Comparison of ENCODE assay signal across 31 cellular contexts in genomic region chr11:76160856-76161255, GRCh38. TPM values are rescaled to one million over a fixed set of nuclear protein-coding genes. Genes with fewer than 3 reads are reported as not detected.
"Had no signal": no experiment of that assay in that cellular context is flagged by ENCODE, and none has a peak within 500 bp of the region (broad histone marks: within the 10 kb centered on the region; RNA-seq: fewer than 3 reads in every experiment).

No MANE protein-coding gene starts in this region.

- H3K36me3 ChIP-seq: ascending aorta, brain microvascular endothelial cell, esophagus muscularis mucosa, heart left ventricle, left lung, uterus had no signal

- H3K4me3 Mint-ChIP-seq: activated CD4-positive, alpha-beta memory T cell treated with anti-CD3 and anti-CD28 coated beads for 36 hours; activated CD4-positive, alpha-beta T cell treated with anti-CD3 and anti-CD28 coated beads, Interleukin-2, amount 10 ng/mL, durations not matched to agents 24 days and 14 days; activated naive CD4-positive, alpha-beta T cell treated with anti-CD3 and anti-CD28 coated beads for 36 hours; activated naive CD8-positive, alpha-beta T cell treated with anti-CD3 and anti-CD28 coated beads for 36 hours; activated T-helper 1 cell treated with anti-CD3 and anti-CD28 coated beads, Interleukin-12 subunit alpha, Interleukin-12 subunit beta, Interleukin-2, Interleukin-4 antibody, amounts not matched to agents 30 ng/mL and 10 ng/mL and 1 ng/mL, durations not matched to agents 14 hours and 24 hours and 36 hours; dendritic cell treated with granulocyte-macrophage colony-stimulating factor and Interleukin-4, amounts not matched to agents 40 ng/mL and 50 ng/mL, for 4 days; mesothelial cell of epicardium; neural crest cell; stimulated activated effector memory CD8-positive, alpha-beta T cell treated with anti-CD3 and anti-CD28 coated beads, Interleukin-12 subunit alpha, Interleukin-12 subunit beta, amount 100 ng/mL, for 72 hours; stimulated activated naive CD8-positive, alpha-beta T cell treated with anti-CD3 and anti-CD28 coated beads, Interleukin-15, amount 100 ng/mL, for 72 hours; T-helper 1 cell treated with Interleukin-12 subunit alpha and Interleukin-12 subunit beta and Interleukin-4 antibody, amounts not matched to agents 30 μg/mL and 1 μg/mL, for 36 hours; type B pancreatic cell had no signal

- H3K27ac ChIP-seq: ascending aorta, brain microvascular endothelial cell, esophagus muscularis mucosa, foreskin keratinocyte, heart left ventricle, left lung, uterus had no signal

- H3K27ac Mint-ChIP-seq: activated CD4-positive, alpha-beta memory T cell treated with anti-CD3 and anti-CD28 coated beads for 36 hours; activated CD4-positive, alpha-beta T cell treated with anti-CD3 and anti-CD28 coated beads, Interleukin-2, amount 10 ng/mL, durations not matched to agents 24 days and 14 days; activated naive CD4-positive, alpha-beta T cell treated with anti-CD3 and anti-CD28 coated beads for 36 hours; activated naive CD8-positive, alpha-beta T cell treated with anti-CD3 and anti-CD28 coated beads for 36 hours; activated T-helper 1 cell treated with anti-CD3 and anti-CD28 coated beads, Interleukin-12 subunit alpha, Interleukin-12 subunit beta, Interleukin-2, Interleukin-4 antibody, amounts not matched to agents 30 ng/mL and 10 ng/mL and 1 ng/mL, durations not matched to agents 14 hours and 24 hours and 36 hours; dendritic cell treated with granulocyte-macrophage colony-stimulating factor and Interleukin-4, amounts not matched to agents 40 ng/mL and 50 ng/mL, for 4 days; naive B cell; stimulated activated effector memory CD8-positive, alpha-beta T cell treated with anti-CD3 and anti-CD28 coated beads, Interleukin-12 subunit alpha, Interleukin-12 subunit beta, amount 100 ng/mL, for 72 hours; stimulated activated naive CD8-positive, alpha-beta T cell treated with anti-CD3 and anti-CD28 coated beads, Interleukin-15, amount 100 ng/mL, for 72 hours; T-helper 1 cell treated with Interleukin-12 subunit alpha and Interleukin-12 subunit beta and Interleukin-4 antibody, amounts not matched to agents 30 μg/mL and 1 μg/mL, for 36 hours; type B pancreatic cell had no signal

- H3K9me3 ChIP-seq: ascending aorta, esophagus muscularis mucosa, heart left ventricle, left lung, uterus had no signal

- DNase-seq: activated CD4-positive, alpha-beta memory T cell treated with anti-CD3 and anti-CD28 coated beads for 36 hours; activated CD4-positive, alpha-beta T cell treated with anti-CD3 and anti-CD28 coated beads, Interleukin-2, amount 10 ng/mL, durations not matched to agents 24 days and 14 days; activated CD4-positive, CD25-positive, alpha-beta regulatory T cell treated with anti-CD3 and anti-CD28 coated beads, Interleukin-2, amount 50 U/mL, for 72 hours; activated CD8-positive, alpha-beta memory T cell treated with anti-CD3 and anti-CD28 coated beads, Interleukin-2, amount 50 U/mL, for 4 hours; activated effector memory CD4-positive, alpha-beta T cell treated with anti-CD3 and anti-CD28 coated beads, Interleukin-2, amount 50 U/mL, for 16 hours; activated naive CD4-positive, alpha-beta T cell treated with anti-CD3 and anti-CD28 coated beads for 36 hours; activated naive CD8-positive, alpha-beta T cell treated with anti-CD3 and anti-CD28 coated beads for 36 hours; activated T-cell treated with anti-CD3 and anti-CD28 coated beads, Interleukin-2, amount 50 U/mL, for 1 hour; brain microvascular endothelial cell; caudate nucleus; foreskin keratinocyte; kidney glomerular epithelial cell; mammary epithelial cell; naive B cell; stimulated activated CD4-positive, alpha-beta T cell treated with anti-CD3 and anti-CD28 coated beads, Interleukin-12 subunit alpha, Interleukin-12 subunit beta, amount 100 ng/mL, for 4 hours; stimulated activated CD4-positive, alpha-beta T cell treated with anti-CD3 and anti-CD28 coated beads, Interleukin-4, amount 100 ng/mL, for 1 hour; stimulated activated naive CD8-positive, alpha-beta T cell treated with anti-CD3 and anti-CD28 coated beads, Interleukin-15, amount 100 ng/mL, for 72 hours; T1000; uterus had no signal

- H3K36me3 Mint-ChIP-seq: activated CD4-positive, alpha-beta memory T cell treated with anti-CD3 and anti-CD28 coated beads for 36 hours; activated naive CD8-positive, alpha-beta T cell treated with anti-CD3 and anti-CD28 coated beads for 36 hours; mesothelial cell of epicardium; naive B cell; stimulated activated effector memory CD8-positive, alpha-beta T cell treated with anti-CD3 and anti-CD28 coated beads, Interleukin-12 subunit alpha, Interleukin-12 subunit beta, amount 100 ng/mL, for 72 hours; type B pancreatic cell had no signal

- H3K27me3 ChIP-seq: ascending aorta, esophagus muscularis mucosa, heart left ventricle, left lung, uterus had no signal

- H3K4me3 ChIP-seq: left lung, skin epidermis had no signal

- ATAC-seq: foreskin keratinocyte; stimulated activated naive CD8-positive, alpha-beta T cell treated with anti-CD3 and anti-CD28 coated beads, Interleukin-15, amount 100 ng/mL, for 72 hours had no signal

- H3K4me1 ChIP-seq: foreskin keratinocyte, left lung, uterus had no signal

- H3K9me3 Mint-ChIP-seq: activated CD4-positive, alpha-beta memory T cell treated with anti-CD3 and anti-CD28 coated beads for 36 hours; activated CD4-positive, alpha-beta T cell treated with anti-CD3 and anti-CD28 coated beads, Interleukin-2, amount 10 ng/mL, durations not matched to agents 24 days and 14 days; activated naive CD4-positive, alpha-beta T cell treated with anti-CD3 and anti-CD28 coated beads for 36 hours; activated naive CD8-positive, alpha-beta T cell treated with anti-CD3 and anti-CD28 coated beads for 36 hours; activated T-helper 1 cell treated with anti-CD3 and anti-CD28 coated beads, Interleukin-12 subunit alpha, Interleukin-12 subunit beta, Interleukin-2, Interleukin-4 antibody, amounts not matched to agents 30 ng/mL and 10 ng/mL and 1 ng/mL, durations not matched to agents 14 hours and 24 hours and 36 hours; dendritic cell treated with granulocyte-macrophage colony-stimulating factor and Interleukin-4, amounts not matched to agents 40 ng/mL and 50 ng/mL, for 4 days; mesothelial cell of epicardium; neural crest cell; stimulated activated effector memory CD8-positive, alpha-beta T cell treated with anti-CD3 and anti-CD28 coated beads, Interleukin-12 subunit alpha, Interleukin-12 subunit beta, amount 100 ng/mL, for 72 hours; stimulated activated naive CD8-positive, alpha-beta T cell treated with anti-CD3 and anti-CD28 coated beads, Interleukin-15, amount 100 ng/mL, for 72 hours; T-helper 1 cell treated with Interleukin-12 subunit alpha and Interleukin-12 subunit beta and Interleukin-4 antibody, amounts not matched to agents 30 μg/mL and 1 μg/mL, for 36 hours; type B pancreatic cell had no signal

- H3K4me1 Mint-ChIP-seq: activated CD4-positive, alpha-beta T cell treated with anti-CD3 and anti-CD28 coated beads, Interleukin-2, amount 10 ng/mL, durations not matched to agents 24 days and 14 days; activated naive CD8-positive, alpha-beta T cell treated with anti-CD3 and anti-CD28 coated beads for 36 hours; naive B cell; neural crest cell; stimulated activated naive CD8-positive, alpha-beta T cell treated with anti-CD3 and anti-CD28 coated beads, Interleukin-15, amount 100 ng/mL, for 72 hours had no signal

RNA-seq across cellular contexts. Expression of gene WNT11, which starts 45.4 kb away (rescaled TPM):
- total RNA-seq: activated CD4-positive, alpha-beta memory T cell treated with anti-CD3 and anti-CD28 coated beads for 36 hours; activated naive CD4-positive, alpha-beta T cell treated with anti-CD3 and anti-CD28 coated beads for 36 hours; activated naive CD8-positive, alpha-beta T cell treated with anti-CD3 and anti-CD28 coated beads for 36 hours had no signal
- polyA plus RNA-seq: mammary epithelial cell had no signal
